ENCODE assay signal across 8 cellular contexts in genomic region chr1:23772049-23772853, GRCh38. TPM values are rescaled to one million over a fixed set of nuclear protein-coding genes. Genes with fewer than 3 reads are reported as not detected.
A peak's percentile ranks its signal among the peaks of the same experiment; 100 is the strongest.
DNase-seq lines count a peak whose midpoint lies in the region; TF ChIP-seq lines count a peak whose summit lies in the region.

No MANE protein-coding gene starts in this region.

- POLR2A ChIA-PET in SK-N-SH (lab: Yijun Ruan, JAX): interaction anchor here (1.0 to 1.7 kb wide), 3 partner anchors 9 to 145 kb away, joined by 3 to 7 read pairs (median 7); no protein-coding TSS in a partner anchor

- no peak overlapping the region for H3K4me3 Mint-ChIP-seq in glutamatergic neuron (ENCODE audit: unreplicated experiment)

- peaks cover 7% of the 10 kb centered on the region for H3F3A ChIP-seq in SK-N-SH (replicated peaks; ENCODE audit: insufficient read depth)

- peak overlapping the region in 1 of 2 experiments; percentile 38; a peak in 1 of 4 replicates for H3K4me3 ChIP-seq in SK-N-SH (ENCODE audit: low read depth in 2 of 2, low read length in 1 of 2)

- no peak overlapping the region for H3K4me2 ChIP-seq in SK-N-SH

- no peak for TF ChIP-seq EP300 in SK-N-SH (IDR thresholded peaks at IDR 0.05; ENCODE audit: borderline replicate concordance in 1 of 2, low read depth in 1 of 2, low read length in 1 of 2)

- H3K79me2 ChIP-seq in SK-N-SH (ENCODE audit: insufficient read depth): peaks cover 22% of the 10 kb centered on the region; the same call in 1 of the 2 replicates

- no peak overlapping the region for H3K9ac ChIP-seq in SK-N-SH

- TF ChIP-seq RAD21 in SK-N-SH (IDR thresholded peaks at IDR 0.05; ENCODE audit: low read length): peak; percentile 82

- CTCF ChIA-PET in SK-N-SH (lab: Yijun Ruan, JAX): interaction anchor here (0.6 to 3.5 kb wide), 48 partner anchors 7 to 256 kb away, joined by 3 to 35 read pairs (median 4); partner anchors contain the start of genes CNR2, ELOA, FUCA1 and GALE

- H3K4me1 ChIP-seq in SK-N-SH (ENCODE audit: control insufficient read depth in 1 of 2, insufficient read depth in 2 of 2, low read depth in 1 of 2, low read length in 1 of 2): peaks cover 5 to 9% of the 10 kb centered on the region in 2 experiments; a peak in 2 of 4 replicates

- TF ChIP-seq CTCF in SK-N-SH (IDR thresholded peaks at IDR 0.05): peak; percentile 88
- TF ChIP-seq CTCF in glutamatergic neuron (IDR thresholded peaks at IDR 0.05; ENCODE audit: partially characterized antibody, unreplicated experiment): peak; percentile 86

- no peaks in the 10 kb centered on the region for H3K9me2 ChIP-seq in SK-N-SH

- no peaks in the 10 kb centered on the region for H3K36me3 Mint-ChIP-seq in glutamatergic neuron (ENCODE audit: unreplicated experiment)

- H4K20me1 ChIP-seq in SK-N-SH (ENCODE audit: insufficient read depth): no peaks in the 10 kb centered on the region

- WGBS in SK-N-SH (ENCODE audit: low lambda C conversion rate): 23% methylated on average over 13 of the region's 14 CpGs

- no peak overlapping the region for H2AFZ ChIP-seq in SK-N-SH (ENCODE audit: low read depth)

- H3K36me3 ChIP-seq in SK-N-SH (replicated peaks in 1 of 2; ENCODE audit: control insufficient read depth in 1 of 2, insufficient read depth in 2 of 2, low read length in 1 of 2): peaks cover 0 to 4% of the 10 kb centered on the region in 2 experiments

- peaks cover 3% of the 10 kb centered on the region for H3K4me1 Mint-ChIP-seq in glutamatergic neuron (ENCODE audit: low read depth, unreplicated experiment)

- peak; percentile 63 for DNase-seq in SIG-M5 treated with dmso at 0.1 percent for 504 hours (lab: John Stamatoyannopoulos, UW; ENCODE audit: unreplicated experiment)
- no peak for DNase-seq in SIG-M5 (lab: John Stamatoyannopoulos, UW)
- DNase-seq in NCI-H1048 (lab: John Stamatoyannopoulos, UW): peak; percentile 70
- peak; percentile 75 for DNase-seq in SK-N-SH
- peak; percentile 88 for DNase-seq in activated naive CD4-positive, alpha-beta T cell treated with Interleukin-2 at 50 U/mL for 16 hours
- peak; percentile 95 for DNase-seq in glutamatergic neuron
- peak; percentile 78 to 98 (median 92) for DNase-seq in posterior cingulate gyrus
- peak; percentile 88 for DNase-seq in ureter (ENCODE audit: low spot score)

- no peaks in the 10 kb centered on the region for H3K27me3 ChIP-seq in SK-N-SH (ENCODE audit: insufficient read depth)

- H3K27ac ChIP-seq in SK-N-SH (ENCODE audit: low read depth in 2 of 2, low read length in 1 of 2): no peak overlapping the region

- peaks cover 2% of the 10 kb centered on the region for H3K9me3 Mint-ChIP-seq in glutamatergic neuron (ENCODE audit: unreplicated experiment)

- intact Hi-C loops in posterior cingulate gyrus (cut with DNase I): loop anchor here (1.0 to 2.0 kb wide), 2 partner anchors 97 to 144 kb away; partner anchors contain the start of gene FUCA1

- no peaks in the 10 kb centered on the region for H3K27me3 Mint-ChIP-seq in glutamatergic neuron (ENCODE audit: unreplicated experiment)

- H3K27ac Mint-ChIP-seq in glutamatergic neuron (ENCODE audit: unreplicated experiment): no peak overlapping the region

- H3K9me3 ChIP-seq in SK-N-SH: no peaks in the 10 kb centered on the region

TF ChIP-seq in SK-N-SH, 30 proteins besides CTCF, POLR2A, EP300 and RAD21:
- TF ChIP-seq CHD2 (IDR thresholded peaks at IDR 0.05; ENCODE audit: low read length, partially characterized antibody): peak; percentile 16
- 0 out of 2 replicates have a peak, but pooled peaks have one; percentile 13 for TF ChIP-seq MXI1 (IDR thresholded peaks at IDR 0.05; ENCODE audit: low read depth, low read length)
- TF ChIP-seq FOXJ3 (CRISPR knock-in tag; IDR thresholded peaks at IDR 0.05): no peak
- peak; percentile 85 for TF ChIP-seq SMC3 (IDR thresholded peaks at IDR 0.05; ENCODE audit: low read depth, low read length)
- no peak for TF ChIP-seq GABPA (IDR thresholded peaks at IDR 0.05; ENCODE audit: low read depth)

RNA-seq across cellular contexts. Expression of gene PITHD1, which starts 6.0 kb away (rescaled TPM):
- polyA plus RNA-seq in SK-N-SH (2012; rRNA removed): 36.3 and 41.8 TPM in 2 replicates
- polyA plus RNA-seq in SK-N-SH (2012; cell fraction: cytosol; rRNA removed): 46.8 and 56.6 TPM in 2 replicates
- 30.0 and 34.5 TPM in 2 replicates for polyA plus RNA-seq in SK-N-SH (2012; cell fraction: nucleus; rRNA removed)
- total RNA-seq in glutamatergic neuron (ENCODE audit: unreplicated experiment) (35.0 TPM), ureter (44.1 TPM)

RNA-seq across cellular contexts. Expression of gene LYPLA2, which starts 18.7 kb away (rescaled TPM):
- polyA plus RNA-seq in SK-N-SH (2012; rRNA removed): 109 and 135 TPM in 2 replicates
- 44.7 and 69.7 TPM in 2 replicates for polyA plus RNA-seq in SK-N-SH (2012; cell fraction: cytosol; rRNA removed)
- polyA plus RNA-seq in SK-N-SH (2012; cell fraction: nucleus; rRNA removed): 159 and 199 TPM in 2 replicates
- 191 TPM for total RNA-seq in glutamatergic neuron (ENCODE audit: unreplicated experiment)
- total RNA-seq in ureter: 68.6 TPM

RNA-seq across cellular contexts. Expression of gene GALE, which starts 28.3 kb away (rescaled TPM):
- 71.7 and 76.0 TPM in 2 replicates for polyA plus RNA-seq in SK-N-SH (2012; rRNA removed)
- polyA plus RNA-seq in SK-N-SH (2012; cell fraction: cytosol; rRNA removed): 35.8 and 54.2 TPM in 2 replicates
- polyA plus RNA-seq in SK-N-SH (2012; cell fraction: nucleus; rRNA removed): 98.6 and 102 TPM in 2 replicates
- total RNA-seq in glutamatergic neuron (ENCODE audit: unreplicated experiment) (32.6 TPM), ureter (77.2 TPM)

RNA-seq across cellular contexts. Expression of gene ELOA, which starts 29.0 kb away (rescaled TPM):
- polyA plus RNA-seq in SK-N-SH (2012; rRNA removed): 14.5 and 17.7 TPM in 2 replicates
- polyA plus RNA-seq in SK-N-SH (2012; cell fraction: cytosol; rRNA removed): 18.0 and 18.4 TPM in 2 replicates
- polyA plus RNA-seq in SK-N-SH (2012; cell fraction: nucleus; rRNA removed): 20.3 and 24.9 TPM in 2 replicates
- total RNA-seq in glutamatergic neuron (ENCODE audit: unreplicated experiment) (40.6 TPM), ureter (45.6 TPM)

RNA-seq across cellular contexts. Expression of gene HMGCL, which starts 53.0 kb away (rescaled TPM):
- 28.2 and 36.5 TPM in 2 replicates for polyA plus RNA-seq in SK-N-SH (2012; rRNA removed)
- 23.6 and 33.6 TPM in 2 replicates for polyA plus RNA-seq in SK-N-SH (2012; cell fraction: cytosol; rRNA removed)
- polyA plus RNA-seq in SK-N-SH (2012; cell fraction: nucleus; rRNA removed): 30.5 and 34.3 TPM in 2 replicates
- total RNA-seq in glutamatergic neuron (ENCODE audit: unreplicated experiment) (19.4 TPM), ureter (54.1 TPM)
